15 cellular contexts compared by ENCODE assay signal in genomic region chr20:3084283-3084985, GRCh38. TPM values are rescaled to one million over a fixed set of nuclear protein-coding genes. Genes with fewer than 3 reads are reported as not detected.
DNase-seq lines count a peak whose midpoint lies in the region; ATAC-seq and TF ChIP-seq lines count a peak whose summit lies in the region.
"Had no signal": no experiment of that assay in that cellular context is flagged by ENCODE, and none has a peak within 500 bp of the region (broad histone marks: within the 10 kb centered on the region; RNA-seq: fewer than 3 reads in every experiment).

A gene with protein sequence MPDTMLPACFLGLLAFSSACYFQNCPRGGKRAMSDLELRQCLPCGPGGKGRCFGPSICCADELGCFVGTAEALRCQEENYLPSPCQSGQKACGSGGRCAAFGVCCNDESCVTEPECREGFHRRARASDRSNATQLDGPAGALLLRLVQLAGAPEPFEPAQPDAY (minus strand): TSS chr20:3084724. CDS start chr20:3084674, 50 bp downstream.

- no peak within 1 kb of the TSS for H3K27ac Mint-ChIP-seq in activated naive CD4-positive, alpha-beta T cell treated with anti-CD3 and anti-CD28 coated beads for 36 hours
- no peak within 1 kb of the TSS for H3K27ac Mint-ChIP-seq in activated naive CD4-positive, alpha-beta T cell treated with anti-CD3 and anti-CD28 coated beads, Interleukin-2, amount 50 U/mL, for 72 hours
- no peak within 1 kb of the TSS for H3K27ac Mint-ChIP-seq in activated T-helper 17 cell treated with anti-CD3 and anti-CD28 coated beads, Interleukin-2, amount 50 U/mL, for 72 hours
- no peak within 1 kb of the TSS for H3K27ac Mint-ChIP-seq in mesothelial cell of epicardium
- no peak within 1 kb of the TSS for H3K27ac Mint-ChIP-seq in type B pancreatic cell

- no peaks in the 10 kb centered on the region for H3K36me3 Mint-ChIP-seq in activated naive CD4-positive, alpha-beta T cell treated with anti-CD3 and anti-CD28 coated beads for 36 hours (ENCODE audit: low read depth)
- H3K36me3 Mint-ChIP-seq in activated naive CD4-positive, alpha-beta T cell treated with anti-CD3 and anti-CD28 coated beads, Interleukin-2, amount 50 U/mL, for 72 hours, result no peaks in the 10 kb centered on the region
- H3K36me3 Mint-ChIP-seq in activated T-helper 17 cell treated with anti-CD3 and anti-CD28 coated beads, Interleukin-2, amount 50 U/mL, for 72 hours (ENCODE audit: low read depth), result no peaks in the 10 kb centered on the region
- no peaks in the 10 kb centered on the region for H3K36me3 Mint-ChIP-seq in mesothelial cell of epicardium
- no peaks in the 10 kb centered on the region for H3K36me3 Mint-ChIP-seq in type B pancreatic cell

- TF ChIP-seq CTCF in mesothelial cell of epicardium (IDR thresholded peaks at IDR 0.05; ENCODE audit: unreplicated experiment) (no peak), type B pancreatic cell (conservative IDR thresholded peaks at IDR 0.05) (no peak)

- peak within 1 kb of the TSS; percentile 44 for H3K4me3 Mint-ChIP-seq in activated naive CD4-positive, alpha-beta T cell treated with anti-CD3 and anti-CD28 coated beads for 36 hours
- H3K4me3 Mint-ChIP-seq in activated T-helper 17 cell treated with anti-CD3 and anti-CD28 coated beads, Interleukin-2, amount 50 U/mL, for 72 hours, result peak within 1 kb of the TSS; percentile 51
- H3K4me3 Mint-ChIP-seq in mesothelial cell of epicardium, result peak within 1 kb of the TSS; percentile 47
- H3K4me3 Mint-ChIP-seq in type B pancreatic cell, result peak within 1 kb of the TSS; percentile 52

- intact Hi-C loops in activated naive CD4-positive, alpha-beta T cell treated with anti-CD3 and anti-CD28 coated beads for 36 hours (cut with micrococcal nuclease), result no loop called here

- CTCF ChIA-PET in activated naive CD4-positive, alpha-beta T cell treated with anti-CD3 and anti-CD28 coated beads for 36 hours (lab: Charles Lee), result no interaction called here

- H3K27me3 Mint-ChIP-seq in activated naive CD4-positive, alpha-beta T cell treated with anti-CD3 and anti-CD28 coated beads for 36 hours (ENCODE audit: low read depth), result peaks cover 30% of the 10 kb centered on the region
- peaks cover 34% of the 10 kb centered on the region for H3K27me3 Mint-ChIP-seq in activated T-helper 17 cell treated with anti-CD3 and anti-CD28 coated beads, Interleukin-2, amount 50 U/mL, for 72 hours
- H3K27me3 Mint-ChIP-seq in mesothelial cell of epicardium (ENCODE audit: low read depth) (peaks cover 59% of the 10 kb centered on the region), type B pancreatic cell (peaks cover 61% of the 10 kb centered on the region)

- no peak for DNase-seq in activated naive CD4-positive, alpha-beta T cell treated with anti-CD3 and anti-CD28 coated beads for 36 hours
- DNase-seq in activated naive CD4-positive, alpha-beta T cell treated with anti-CD3 and anti-CD28 coated beads, Interleukin-2, amount 50 U/mL, for 72 hours (ENCODE audit: low spot score in 2 of 2), result no peak
- no peak for DNase-seq in mesothelial cell of epicardium (ENCODE audit: low spot score in 2 of 2, unreplicated experiment in 2 of 2)
- DNase-seq in type B pancreatic cell (ENCODE audit: extremely low spot score, unreplicated experiment), result no peak
- DNase-seq in stimulated activated CD4-positive, alpha-beta T cell treated with anti-CD3 and anti-CD28 coated beads, Interleukin-1b, Interleukin-23, amount 100 ng/mL, for 48 hours, result no peak
- no peak for DNase-seq in activated CD4-positive, CD25-positive, alpha-beta regulatory T cell treated with anti-CD3 and anti-CD28 coated beads, Interleukin-2, amount 50 U/mL, for 72 hours
- DNase-seq: dermis blood vessel endothelial cell, DMS153, left ventricle myocardium superior, MM.1S, SJCRH30, substantia nigra had no signal

- peaks cover 7% of the 10 kb centered on the region for H3K4me1 Mint-ChIP-seq in activated naive CD4-positive, alpha-beta T cell treated with anti-CD3 and anti-CD28 coated beads for 36 hours (ENCODE audit: low read depth)
- no peaks in the 10 kb centered on the region for H3K4me1 Mint-ChIP-seq in activated T-helper 17 cell treated with anti-CD3 and anti-CD28 coated beads, Interleukin-2, amount 50 U/mL, for 72 hours
- H3K4me1 Mint-ChIP-seq in mesothelial cell of epicardium (no peaks in the 10 kb centered on the region), type B pancreatic cell (ENCODE audit: unreplicated experiment) (no peaks in the 10 kb centered on the region)

- no peaks in the 10 kb centered on the region for H3K9me3 Mint-ChIP-seq in activated naive CD4-positive, alpha-beta T cell treated with anti-CD3 and anti-CD28 coated beads for 36 hours
- no peaks in the 10 kb centered on the region for H3K9me3 Mint-ChIP-seq in activated naive CD4-positive, alpha-beta T cell treated with anti-CD3 and anti-CD28 coated beads, Interleukin-2, amount 50 U/mL, for 72 hours
- H3K9me3 Mint-ChIP-seq in activated T-helper 17 cell treated with anti-CD3 and anti-CD28 coated beads, Interleukin-2, amount 50 U/mL, for 72 hours, result no peaks in the 10 kb centered on the region
- H3K9me3 Mint-ChIP-seq in mesothelial cell of epicardium (no peaks in the 10 kb centered on the region), type B pancreatic cell (no peaks in the 10 kb centered on the region)

- no peak for ATAC-seq in activated naive CD4-positive, alpha-beta T cell treated with anti-CD3 and anti-CD28 coated beads, Interleukin-2, amount 50 U/mL, for 72 hours
- ATAC-seq in activated T-helper 17 cell treated with anti-CD3 and anti-CD28 coated beads, Interleukin-2, amount 50 U/mL, for 72 hours (replicated peaks), result no peak
- ATAC-seq in HG02678 (IDR thresholded peaks at IDR 0.05; ENCODE audit: unreplicated experiment), result no peak
- ATAC-seq: left ventricle myocardium superior had no signal

RNA-seq across cellular contexts. Expression of the gene that starts here (rescaled TPM):
- total RNA-seq in activated naive CD4-positive, alpha-beta T cell treated with anti-CD3 and anti-CD28 coated beads for 36 hours, result not detected
- total RNA-seq in activated naive CD4-positive, alpha-beta T cell treated with anti-CD3 and anti-CD28 coated beads, Interleukin-2, amount 50 U/mL, for 72 hours, result under 1 TPM in 1 of 2 donors, not detected in 1; 0.45 TPM
- total RNA-seq in activated T-helper 17 cell treated with anti-CD3 and anti-CD28 coated beads, Interleukin-2, amount 50 U/mL, for 72 hours, result not detected
- total RNA-seq in mesothelial cell of epicardium (not detected in 3 replicates), type B pancreatic cell (ENCODE audit: low replicate concordance) (not detected in 2 replicates)
- total RNA-seq: ascending aorta, dermis blood vessel endothelial cell, left ventricle myocardium superior, SJCRH30 had no signal
